In the genomic region with DNA sequence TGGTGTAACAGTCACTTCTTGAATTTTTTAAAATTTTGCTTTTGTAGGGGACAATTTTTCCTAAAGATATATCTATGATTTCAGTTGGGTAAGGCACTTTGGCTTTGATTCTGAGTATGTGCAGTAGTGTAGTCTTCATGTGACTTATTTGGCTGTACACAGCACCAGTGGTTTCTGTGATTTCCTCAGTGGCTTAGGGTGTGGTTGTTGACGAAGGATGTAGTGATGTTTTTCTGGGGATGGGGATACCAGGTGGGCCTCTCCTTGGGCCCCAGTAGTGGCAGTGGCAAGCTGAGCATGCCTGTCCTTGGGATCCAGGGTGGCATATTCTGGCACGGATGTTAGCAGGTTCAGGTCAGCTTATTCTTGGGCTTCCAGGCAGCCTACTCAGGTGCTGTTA, we compare ENCODE assay signal across 13 cellular contexts.
DNase-seq lines count a peak whose midpoint lies in the region; ATAC-seq and TF ChIP-seq lines count a peak whose summit lies in the region.
"Had no signal": no experiment of that assay in that cellular context is flagged by ENCODE, and none has a peak within 500 bp of the region (broad histone marks: within the 10 kb centered on the region; RNA-seq: fewer than 3 reads in every experiment).

No MANE protein-coding gene starts in this region.

- intact Hi-C loops in colonic mucosa (cut with DNase I): no loop called here

- ATAC-seq in T-cell (replicated peaks in 1 of 4): peak in 2 of 4 experiments; percentile 32 to 63

- H3K9me3 Mint-ChIP-seq in activated CD4-positive, alpha-beta T cell treated with anti-CD3 and anti-CD28 coated beads, Interleukin-2, amount 10 ng/mL, durations not matched to agents 7 days and 5 days: peaks cover 3% of the 10 kb centered on the region
- H3K9me3 Mint-ChIP-seq in T-cell: peaks cover 0 to 9% (median 4%) of the 10 kb centered on the region in 3 donors
- H3K9me3 Mint-ChIP-seq in endothelial cell (ENCODE audit: unreplicated experiment): no peaks in the 10 kb centered on the region
- H3K9me3 Mint-ChIP-seq: H9, IgD-negative memory B cell had no signal

- H3K36me3 ChIP-seq in colonic mucosa: no peaks in the 10 kb centered on the region

- POLR2A ChIA-PET in activated CD4-positive, alpha-beta T cell treated with anti-CD3 and anti-CD28 coated beads, Interleukin-2, amount 10 ng/mL, durations not matched to agents 7 days and 5 days (lab: Charles Lee): no interaction called here
- POLR2A ChIA-PET in T-cell (lab: Charles Lee): no interaction called here

- H3K9me3 ChIP-seq in colonic mucosa: no peaks in the 10 kb centered on the region

- no peak overlapping the region for H3K4me3 Mint-ChIP-seq in activated CD4-positive, alpha-beta T cell treated with anti-CD3 and anti-CD28 coated beads, Interleukin-2, amount 10 ng/mL, durations not matched to agents 7 days and 5 days
- H3K4me3 Mint-ChIP-seq in T-cell (no peak overlapping the region), endothelial cell (ENCODE audit: unreplicated experiment) (peak overlapping the region; percentile 40)
- H3K4me3 Mint-ChIP-seq: CD14-positive monocyte, H9 had no signal

- no peak for TF ChIP-seq CTCF in endothelial cell (IDR thresholded peaks at IDR 0.05; ENCODE audit: unreplicated experiment)
- TF ChIP-seq CTCF in colonic mucosa (IDR thresholded peaks at IDR 0.05): no peak

- H3K36me3 Mint-ChIP-seq in activated CD4-positive, alpha-beta T cell treated with anti-CD3 and anti-CD28 coated beads, Interleukin-2, amount 10 ng/mL, durations not matched to agents 7 days and 5 days (ENCODE audit: low read depth): no peaks in the 10 kb centered on the region
- H3K36me3 Mint-ChIP-seq in T-cell (no peaks in the 10 kb centered on the region), endothelial cell (ENCODE audit: low read depth, unreplicated experiment) (no peaks in the 10 kb centered on the region)
- H3K36me3 Mint-ChIP-seq: CD14-positive monocyte, IgD-negative memory B cell had no signal

- peak overlapping the region; percentile 79 for H3K27ac Mint-ChIP-seq in activated CD4-positive, alpha-beta T cell treated with anti-CD3 and anti-CD28 coated beads, Interleukin-2, amount 10 ng/mL, durations not matched to agents 7 days and 5 days
- peak overlapping the region; percentile 40 to 60 for H3K27ac Mint-ChIP-seq in T-cell
- no peak overlapping the region for H3K27ac Mint-ChIP-seq in endothelial cell (ENCODE audit: unreplicated experiment)
- H3K27ac Mint-ChIP-seq: CD14-positive monocyte, H9 had no signal

- H3K27ac ChIP-seq in colonic mucosa: no peak overlapping the region
- H3K27ac ChIP-seq: 22Rv1 had no signal

- H3K27me3 ChIP-seq in colonic mucosa: no peaks in the 10 kb centered on the region

- H3K4me1 ChIP-seq in colonic mucosa: no peaks in the 10 kb centered on the region

- no peak for DNase-seq in activated CD4-positive, alpha-beta T cell treated with anti-CD3 and anti-CD28 coated beads, Interleukin-2, amount 10 ng/mL, durations not matched to agents 7 days and 5 days
- no peak for DNase-seq in activated CD4-positive, alpha-beta T cell treated with anti-CD3 and anti-CD28 coated beads for 48 hours
- DNase-seq in T-cell (no peak), endothelial cell (ENCODE audit: low spot score) (no peak), cerebellar nuclear complex (lab: John Stamatoyannopoulos, UW) (no peak), SIG-M5 treated with dmso at 0.1 percent for 504 hours (lab: John Stamatoyannopoulos, UW; ENCODE audit: unreplicated experiment) (no peak), colonic mucosa (no peak)
- DNase-seq: GOT3 had no signal

- peaks cover 5% of the 10 kb centered on the region for H3K27me3 Mint-ChIP-seq in activated CD4-positive, alpha-beta T cell treated with anti-CD3 and anti-CD28 coated beads, Interleukin-2, amount 10 ng/mL, durations not matched to agents 7 days and 5 days
- H3K27me3 Mint-ChIP-seq in T-cell (peaks cover 9 to 11% of the 10 kb centered on the region in 2 donors), endothelial cell (ENCODE audit: unreplicated experiment) (peaks cover 8% of the 10 kb centered on the region)

- no peak overlapping the region for H3K9ac ChIP-seq in colonic mucosa (ENCODE audit: low read depth in 2 of 2, low read length in 2 of 2)

- H3K4me3 ChIP-seq in colonic mucosa: no peak overlapping the region
- H3K4me3 ChIP-seq: GM12878 had no signal

- H3K4me1 Mint-ChIP-seq in activated CD4-positive, alpha-beta T cell treated with anti-CD3 and anti-CD28 coated beads, Interleukin-2, amount 10 ng/mL, durations not matched to agents 7 days and 5 days: peaks cover 5% of the 10 kb centered on the region
- H3K4me1 Mint-ChIP-seq in T-cell (peaks cover 0 to 6% (median 0%) of the 10 kb centered on the region in 3 donors), endothelial cell (ENCODE audit: unreplicated experiment) (peaks cover 13% of the 10 kb centered on the region)

- CTCF ChIA-PET in activated CD4-positive, alpha-beta T cell treated with anti-CD3 and anti-CD28 coated beads, Interleukin-2, amount 10 ng/mL, durations not matched to agents 7 days and 5 days (lab: Charles Lee): no interaction called here
- CTCF ChIA-PET in T-cell (lab: Charles Lee): no interaction called here
